ENCODE assay signal across 12 cellular contexts in the genomic region with DNA sequence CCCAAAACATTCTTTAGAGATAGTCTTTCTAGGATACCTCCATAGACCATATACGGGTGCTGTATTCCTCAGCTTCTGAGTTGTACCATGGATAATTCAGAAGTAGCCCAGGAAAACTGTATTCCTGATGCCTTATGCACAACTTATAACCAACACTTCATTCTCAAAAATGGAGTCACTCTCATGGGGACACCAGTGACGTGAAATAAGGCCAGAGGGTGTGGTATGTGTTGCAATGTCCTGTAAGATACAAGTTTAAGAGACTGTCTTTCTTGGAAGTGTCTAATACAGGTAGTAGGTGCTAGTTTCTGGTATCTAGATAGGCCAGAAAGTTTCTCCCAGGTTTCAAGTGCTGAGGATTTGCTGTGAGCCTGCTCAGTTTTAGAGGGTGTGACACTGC.
"Had no signal": no experiment of that assay in that cellular context is flagged by ENCODE, and none has a peak within 500 bp of the region (broad histone marks: within the 10 kb centered on the region; RNA-seq: fewer than 3 reads in every experiment).

No MANE protein-coding gene starts in this region.

- ATAC-seq: gastroesophageal sphincter, heart left ventricle, left ventricle myocardium superior had no signal

- H3K4me1 Mint-ChIP-seq: activated B cell treated with CpG ODN at 0.5 μM for 24 hours had no signal

- H3K27ac Mint-ChIP-seq: activated B cell treated with CpG ODN at 0.5 μM for 24 hours had no signal

- DNase-seq: activated B cell treated with CpG ODN at 0.5 μM for 24 hours; activated CD4-positive, alpha-beta T cell treated with anti-CD3 and anti-CD28 coated beads, Interleukin-2, amount 50 U/mL, for 48 hours; activated gamma-delta T cell treated with Interleukin-2 at 50 U/mL for 16 hours; cortex of kidney; heart left ventricle; kidney glomerular epithelial cell; left ventricle myocardium superior; nephron progenitor cell; retina; SK-N-SH; stimulated activated naive CD4-positive, alpha-beta T cell treated with Interleukin-2 at 50 U/mL for 16 hours had no signal

- H3K27me3 Mint-ChIP-seq: activated B cell treated with CpG ODN at 0.5 μM for 24 hours had no signal

- H3K4me3 Mint-ChIP-seq: activated B cell treated with CpG ODN at 0.5 μM for 24 hours, nephron progenitor cell had no signal

- H3K9me3 Mint-ChIP-seq: activated B cell treated with CpG ODN at 0.5 μM for 24 hours, nephron progenitor cell had no signal
